ENCODE assay signal across 5 cellular contexts in genomic region chr14:19637285-19638041, GRCh38.
DNase-seq lines count a peak whose midpoint lies in the region; ATAC-seq, FAIRE-seq and TF ChIP-seq lines count a peak whose summit lies in the region.
"Not testable (repeated sequence)": the region's sequence is repeated elsewhere in the genome, so short reads cannot be mapped to it uniquely, and the experiment has no call there.

No MANE protein-coding gene starts in this region.

- FAIRE-seq in G401.6 (lab: Jason Lieb, UNC) = peak; percentile 98

- not testable (repeated sequence) for H3K4me3 ChIP-seq in mucosa of descending colon, upper lobe of left lung

- DNase-seq in Right ventricle myocardium superior, mucosa of descending colon: not testable (repeated sequence)
- peak in 1 of 2 donors; percentile 8 for DNase-seq in upper lobe of left lung

- not testable (repeated sequence) for H3K9me3 ChIP-seq in mucosa of descending colon, upper lobe of left lung

- peak; percentile 33; the same call in 2 of the 3 replicates for ATAC-seq in SK-N-SH treated with all-trans-retinoic acid at 6 μM for 48 hours
- ATAC-seq in Right ventricle myocardium superior (ENCODE audit: poor library complexity) = peak; percentile 18
- ATAC-seq in mucosa of descending colon = peak; percentile 29
- peak; percentile 51 to 75 for ATAC-seq in upper lobe of left lung (ENCODE audit: low FRiP score in 2 of 2)

- TF ChIP-seq POLR2A in upper lobe of left lung (IDR thresholded peaks at IDR 0.05) = not testable (repeated sequence)

- intact Hi-C loops in Right ventricle myocardium superior (cut with DNase I); mucosa of descending colon (cut with DNase I, micrococcal nuclease): not testable (repeated sequence)

- TF ChIP-seq CTCF in mucosa of descending colon (IDR thresholded peaks at IDR 0.05); upper lobe of left lung (IDR thresholded peaks at IDR 0.05): not testable (repeated sequence)

- WGBS in upper lobe of left lung, 2 donors = no CpG with 5 or more reads among the region's 10 CpGs

- H3K36me3 ChIP-seq in mucosa of descending colon (ENCODE audit: low read depth); upper lobe of left lung: not testable (repeated sequence)

- not testable (repeated sequence) for H3K27me3 ChIP-seq in upper lobe of left lung

- not testable (repeated sequence) for TF ChIP-seq EP300 in upper lobe of left lung (IDR thresholded peaks at IDR 0.05)

- H3K4me1 ChIP-seq in mucosa of descending colon (ENCODE audit: low read depth); upper lobe of left lung: not testable (repeated sequence)

- H3K27ac ChIP-seq in upper lobe of left lung = not testable (repeated sequence)
